ENCODE assay signal across 24 cellular contexts in the genomic region with DNA sequence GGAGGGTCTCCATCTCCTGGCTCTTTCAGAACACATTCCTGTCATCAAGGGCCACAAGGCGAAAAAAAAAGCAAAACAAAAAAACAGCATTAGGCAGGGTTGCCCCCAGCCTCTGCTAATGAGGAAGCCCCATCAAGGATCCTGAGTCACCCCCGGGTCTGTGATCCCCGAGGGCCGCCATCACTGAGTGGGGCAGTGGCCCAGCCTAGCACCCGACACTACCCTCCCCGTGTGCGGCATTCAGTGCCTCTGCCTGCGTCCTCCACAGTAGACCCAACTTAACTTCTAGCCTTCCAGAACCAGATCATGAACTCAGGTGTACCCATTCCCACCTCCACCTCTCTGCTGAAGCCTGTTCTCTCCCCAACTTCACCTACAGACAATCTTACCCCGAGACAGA. TPM values are rescaled to one million over a fixed set of nuclear protein-coding genes. Genes with fewer than 3 reads are reported as not detected.
"Had no signal": no experiment of that assay in that cellular context is flagged by ENCODE, and none has a peak within 500 bp of the region (broad histone marks: within the 10 kb centered on the region; RNA-seq: fewer than 3 reads in every experiment).

No MANE protein-coding gene starts in this region.

- H3K4me1 ChIP-seq: parathyroid adenoma had no signal

- H3K9ac ChIP-seq: parathyroid adenoma had no signal

- H3K4me3 Mint-ChIP-seq: activated B cell treated with CpG ODN at 0.5 μM for 24 hours; activated CD4-positive, alpha-beta memory T cell treated with anti-CD3 and anti-CD28 coated beads, Interleukin-2, amount 10 ng/mL, durations not matched to agents 7 days and 5 days; activated naive CD4-positive, alpha-beta T cell treated with anti-CD3 and anti-CD28 coated beads, Interleukin-2, amount 10 ng/mL, durations not matched to agents 7 days and 5 days; memory B cell; naive B cell; T-helper 17 cell had no signal

- ATAC-seq: T-helper 17 cell, upper lobe of right lung had no signal

- H3K27ac ChIP-seq: neutrophil, parathyroid adenoma, thoracic aorta, upper lobe of right lung had no signal

- H3K36me3 Mint-ChIP-seq: activated naive CD4-positive, alpha-beta T cell treated with anti-CD3 and anti-CD28 coated beads, Interleukin-2, amount 10 ng/mL, durations not matched to agents 7 days and 5 days; memory B cell; naive B cell had no signal

- FAIRE-seq: frontal cortex, small intestine had no signal

- H3K27ac Mint-ChIP-seq: activated B cell treated with CpG ODN at 0.5 μM for 24 hours; activated CD4-positive, alpha-beta memory T cell treated with anti-CD3 and anti-CD28 coated beads, Interleukin-2, amount 10 ng/mL, durations not matched to agents 7 days and 5 days; activated naive CD4-positive, alpha-beta T cell treated with anti-CD3 and anti-CD28 coated beads, Interleukin-2, amount 10 ng/mL, durations not matched to agents 7 days and 5 days; memory B cell; T-helper 17 cell had no signal

- H3K9me3 Mint-ChIP-seq: activated B cell treated with CpG ODN at 0.5 μM for 24 hours; activated CD4-positive, alpha-beta memory T cell treated with anti-CD3 and anti-CD28 coated beads, Interleukin-2, amount 10 ng/mL, durations not matched to agents 7 days and 5 days; activated naive CD4-positive, alpha-beta T cell treated with anti-CD3 and anti-CD28 coated beads, Interleukin-2, amount 10 ng/mL, durations not matched to agents 7 days and 5 days; memory B cell; naive B cell had no signal

- H3K27me3 ChIP-seq: esophagus muscularis mucosa, upper lobe of right lung had no signal

- H3K4me1 Mint-ChIP-seq: activated B cell treated with CpG ODN at 0.5 μM for 24 hours; activated naive CD4-positive, alpha-beta T cell treated with anti-CD3 and anti-CD28 coated beads, Interleukin-2, amount 10 ng/mL, durations not matched to agents 7 days and 5 days had no signal

- H3K9me3 ChIP-seq: esophagus muscularis mucosa, mucosa of descending colon, neutrophil, thoracic aorta, upper lobe of right lung had no signal

- H3K4me3 ChIP-seq: coronary artery, esophagus muscularis mucosa, mucosa of descending colon, thoracic aorta, upper lobe of right lung had no signal

- H3K36me3 ChIP-seq: esophagus muscularis mucosa, neutrophil, thoracic aorta, upper lobe of right lung had no signal

- DNase-seq: activated B cell treated with CpG ODN at 0.5 μM for 24 hours; activated CD4-positive, alpha-beta memory T cell treated with anti-CD3 and anti-CD28 coated beads, Interleukin-2, amount 10 ng/mL, durations not matched to agents 7 days and 5 days; activated CD4-positive, alpha-beta T cell treated with anti-CD3 and anti-CD28 coated beads for 4 hours; activated effector memory CD4-positive, alpha-beta T cell treated with anti-CD3 and anti-CD28 coated beads, Interleukin-2, amount 50 U/mL, for 16 hours; activated naive CD4-positive, alpha-beta T cell treated with anti-CD3 and anti-CD28 coated beads, Interleukin-2, amount 10 ng/mL, durations not matched to agents 7 days and 5 days; amygdala; cerebellar nuclear complex; hippocampal formation; mucosa of descending colon; naive B cell; small intestine; stimulated activated CD4-positive, alpha-beta T cell treated with anti-CD3 and anti-CD28 coated beads, Interleukin-15, amount 100 ng/mL, for 24 hours; stimulated activated naive CD4-positive, alpha-beta T cell; SW 1271; T-helper 17 cell; upper lobe of right lung had no signal

- H3K79me2 ChIP-seq: parathyroid adenoma had no signal

- H2AFZ ChIP-seq: parathyroid adenoma had no signal

RNA-seq across cellular contexts. Expression of a gene that starts 6.6 kb away (rescaled TPM):
- total RNA-seq: activated B cell treated with CpG ODN at 0.5 μM for 24 hours, T-helper 17 cell had no signal

RNA-seq across cellular contexts. Expression of a gene that starts 26.2 kb away (rescaled TPM):
- total RNA-seq: activated B cell treated with CpG ODN at 0.5 μM for 24 hours; activated CD4-positive, alpha-beta memory T cell treated with anti-CD3 and anti-CD28 coated beads, Interleukin-2, amount 10 ng/mL, durations not matched to agents 7 days and 5 days; esophagus muscularis mucosa; frontal cortex; sciatic nerve; thoracic aorta had no signal

RNA-seq across cellular contexts. Expression of a gene that starts 34.5 kb away (rescaled TPM):
- total RNA-seq: activated B cell treated with CpG ODN at 0.5 μM for 24 hours had no signal
